In the genomic region with DNA sequence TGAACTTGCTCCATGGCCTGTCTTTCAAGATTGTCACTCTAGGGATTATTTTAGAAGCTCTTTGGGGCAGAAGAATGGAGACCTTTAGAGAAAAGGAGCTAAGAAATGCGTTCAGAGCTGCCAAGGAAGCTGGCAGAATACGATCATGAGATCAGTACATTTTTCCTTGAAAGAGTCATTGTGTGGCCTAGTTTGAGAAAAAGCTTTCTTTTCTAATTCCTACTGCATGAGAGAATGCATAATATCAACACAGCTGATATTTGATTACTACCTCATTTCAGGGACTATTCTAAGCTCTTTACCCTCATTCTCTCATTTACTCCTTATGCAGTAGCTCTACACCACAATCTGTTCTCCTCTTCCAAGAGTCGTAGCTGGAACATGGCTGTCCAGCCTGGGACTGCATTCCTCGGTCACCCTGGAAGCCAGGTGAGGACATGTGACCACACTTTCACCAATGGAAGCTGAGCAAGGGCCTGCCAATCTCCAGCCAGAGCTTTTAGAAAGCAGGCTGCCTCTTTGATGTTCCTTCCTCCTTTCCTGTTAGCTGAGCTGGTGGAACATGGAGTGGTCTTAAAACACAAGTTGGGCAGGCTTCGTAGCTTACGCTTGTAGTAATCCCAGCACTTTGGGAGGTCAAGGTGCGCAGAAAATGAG, we compare ENCODE assay signal across 13 cellular contexts.
DNase-seq lines count a peak whose midpoint lies in the region; ATAC-seq and TF ChIP-seq lines count a peak whose summit lies in the region.
"Had no signal": no experiment of that assay in that cellular context is flagged by ENCODE, and none has a peak within 500 bp of the region (broad histone marks: within the 10 kb centered on the region; RNA-seq: fewer than 3 reads in every experiment).

No MANE protein-coding gene starts in this region.

- no peak overlapping the region for H3K27ac ChIP-seq in upper lobe of left lung

- no peak for TF ChIP-seq CTCF in choroid plexus epithelial cell (conservative IDR thresholded peaks at IDR 0.05; ENCODE audit: low read depth, low read length)
- no peak for TF ChIP-seq CTCF in upper lobe of left lung (IDR thresholded peaks at IDR 0.05)

- no peaks in the 10 kb centered on the region for H3K4me1 ChIP-seq in upper lobe of left lung

- no peaks in the 10 kb centered on the region for H3K27me3 ChIP-seq in upper lobe of left lung
- H3K27me3 ChIP-seq: tibial nerve had no signal

- no peaks in the 10 kb centered on the region for H3K4me1 Mint-ChIP-seq in stimulated activated naive CD8-positive, alpha-beta T cell treated with anti-CD3 and anti-CD28 coated beads, Interleukin-15, amount 100 ng/mL, for 72 hours
- H3K4me1 Mint-ChIP-seq: activated naive CD8-positive, alpha-beta T cell treated with anti-CD3 and anti-CD28 coated beads, Interleukin-2, amount 10 ng/mL, durations not matched to agents 7 days and 5 days had no signal

- 78 to 88% methylated on average over 7 of the region's 7 CpGs for WGBS in upper lobe of left lung, 2 donors

- no peaks in the 10 kb centered on the region for H3K36me3 ChIP-seq in upper lobe of left lung
- H3K36me3 ChIP-seq: tibial nerve had no signal

- no peaks in the 10 kb centered on the region for H3K9me3 Mint-ChIP-seq in stimulated activated naive CD8-positive, alpha-beta T cell treated with anti-CD3 and anti-CD28 coated beads, Interleukin-15, amount 100 ng/mL, for 72 hours
- H3K9me3 Mint-ChIP-seq: activated naive CD8-positive, alpha-beta T cell treated with anti-CD3 and anti-CD28 coated beads, Interleukin-2, amount 10 ng/mL, durations not matched to agents 7 days and 5 days had no signal

- peak; percentile 55 for DNase-seq in NCI-H446 treated with DMSO at 0.1 percent for 48 hours (lab: John Stamatoyannopoulos, UW)
- no peak for DNase-seq in NCI-H446 (lab: John Stamatoyannopoulos, UW)
- peak; percentile 90 for DNase-seq in choroid plexus epithelial cell (ENCODE audit: low read depth)
- DNase-seq in kidney tubule cell (ENCODE audit: low spot score): peak; percentile 38
- DNase-seq in upper lobe of left lung: no peak
- DNase-seq in NCI-H748 (lab: John Stamatoyannopoulos, UW; ENCODE audit: unreplicated experiment): no peak
- DNase-seq in NCI-H345 (lab: John Stamatoyannopoulos, UW): no peak
- no peak for DNase-seq in stimulated activated naive CD8-positive, alpha-beta T cell treated with anti-CD3 and anti-CD28 coated beads, Interleukin-15, amount 100 ng/mL, for 72 hours
- DNase-seq: 8988T; activated naive CD8-positive, alpha-beta T cell treated with anti-CD3 and anti-CD28 coated beads, Interleukin-2, amount 10 ng/mL, durations not matched to agents 7 days and 5 days; SHP77; stimulated activated CD4-positive, alpha-beta T cell treated with anti-CD3 and anti-CD28 coated beads, Interleukin-4, amount 100 ng/mL, for 1 hour had no signal

- no peak for TF ChIP-seq EP300 in upper lobe of left lung (IDR thresholded peaks at IDR 0.05)

- H3K4me3 ChIP-seq in choroid plexus epithelial cell (ENCODE audit: low read depth, low read length) (no peak overlapping the region), upper lobe of left lung (no peak overlapping the region)
- H3K4me3 ChIP-seq: tibial nerve had no signal

- no peak for TF ChIP-seq POLR2A in upper lobe of left lung (IDR thresholded peaks at IDR 0.05)

- peak; percentile 37 to 82 for ATAC-seq in upper lobe of left lung (ENCODE audit: low FRiP score in 2 of 2)
- ATAC-seq in stimulated activated naive CD8-positive, alpha-beta T cell treated with anti-CD3 and anti-CD28 coated beads, Interleukin-15, amount 100 ng/mL, for 72 hours: no peak

- no peak overlapping the region for H3K27ac Mint-ChIP-seq in stimulated activated naive CD8-positive, alpha-beta T cell treated with anti-CD3 and anti-CD28 coated beads, Interleukin-15, amount 100 ng/mL, for 72 hours
- H3K27ac Mint-ChIP-seq: activated naive CD8-positive, alpha-beta T cell treated with anti-CD3 and anti-CD28 coated beads, Interleukin-2, amount 10 ng/mL, durations not matched to agents 7 days and 5 days had no signal

- peaks cover 15% of the 10 kb centered on the region for H3K27me3 Mint-ChIP-seq in stimulated activated naive CD8-positive, alpha-beta T cell treated with anti-CD3 and anti-CD28 coated beads, Interleukin-15, amount 100 ng/mL, for 72 hours

- H3K9me3 ChIP-seq in upper lobe of left lung: no peaks in the 10 kb centered on the region
- H3K9me3 ChIP-seq: tibial nerve had no signal

- no peak overlapping the region for H3K4me3 Mint-ChIP-seq in stimulated activated naive CD8-positive, alpha-beta T cell treated with anti-CD3 and anti-CD28 coated beads, Interleukin-15, amount 100 ng/mL, for 72 hours
- H3K4me3 Mint-ChIP-seq: activated naive CD8-positive, alpha-beta T cell treated with anti-CD3 and anti-CD28 coated beads, Interleukin-2, amount 10 ng/mL, durations not matched to agents 7 days and 5 days had no signal

Comparison
In these comparisons a context has a peak if more than half of its experiments do, and no peak if none do; other contexts are left out.
1. DNase-seq: peak in NCI-H446 treated with DMSO at 0.1 percent for 48 hours (single experiment), choroid plexus epithelial cell (single experiment) and kidney tubule cell (single experiment); none in NCI-H446 (0 of 2), upper lobe of left lung (0 of 2), NCI-H748 (single experiment), NCI-H345 (single experiment) and stimulated activated naive CD8-positive, alpha-beta T cell treated with anti-CD3 and anti-CD28 coated beads, Interleukin-15, amount 100 ng/mL, for 72 hours (0 of 2).